Comparison of ENCODE assay signal across 9 cellular contexts in the genomic region with DNA sequence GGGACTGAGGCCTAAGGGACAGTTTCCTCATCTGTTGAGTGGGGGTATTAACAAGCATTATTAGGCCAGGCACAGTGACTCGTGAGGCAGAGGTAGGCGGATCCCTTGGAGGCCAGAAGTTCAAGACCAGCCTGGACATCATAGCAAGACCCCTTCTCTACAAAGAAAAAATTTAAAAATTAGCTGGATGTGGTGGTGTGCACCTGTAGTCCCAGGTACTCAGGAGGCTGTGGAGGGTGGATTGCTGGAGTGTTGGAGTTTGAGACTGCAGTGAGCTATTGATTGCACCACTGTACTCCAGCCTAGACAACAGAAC. TPM values are rescaled to one million over a fixed set of nuclear protein-coding genes. Genes with fewer than 3 reads are reported as not detected.
DNase-seq lines count a peak whose midpoint lies in the region; ATAC-seq, FAIRE-seq and TF ChIP-seq lines count a peak whose summit lies in the region.
"Had no signal": no experiment of that assay in that cellular context is flagged by ENCODE, and none has a peak within 500 bp of the region (broad histone marks: within the 10 kb centered on the region; RNA-seq: fewer than 3 reads in every experiment).

No MANE protein-coding gene starts in this region.

- H3K27ac ChIP-seq in HepG2 (ENCODE audit: extremely low read length, insufficient read depth, low read length) (no peak overlapping the region), right lobe of liver (peak overlapping the region in 1 of 3 donors; percentile 52), duodenal mucosa (ENCODE audit: low read depth, low read length) (peak overlapping the region; percentile 61), neural progenitor cell (no peak overlapping the region)

- no peak for TF ChIP-seq RAD21 in HepG2 (CRISPR knock-in tag; IDR thresholded peaks at IDR 0.05)

- H3K9ac ChIP-seq in HepG2 (ENCODE audit: insufficient read depth, low read depth, low read length) (peak overlapping the region; percentile 73; the same call in 1 of the 2 replicates), duodenal mucosa (ENCODE audit: low read depth in 1 of 2, low read length in 2 of 2) (peak overlapping the region; percentile 47 to 71), neural progenitor cell (no peak overlapping the region)

- H3K36me3 ChIP-seq in HepG2 (replicated peaks in 1 of 2; ENCODE audit: control insufficient read depth in 1 of 2, insufficient read depth in 2 of 2, low read length in 2 of 2) (no peaks in the 10 kb centered on the region), right lobe of liver (no peaks in the 10 kb centered on the region), duodenal mucosa (ENCODE audit: control insufficient read depth in 1 of 2, insufficient read depth in 2 of 2, low read length in 2 of 2) (no peaks in the 10 kb centered on the region), neural progenitor cell (no peaks in the 10 kb centered on the region)

- H3K4me1 ChIP-seq in HepG2 (ENCODE audit: insufficient read depth, low read length) (peaks cover 74% of the 10 kb centered on the region), right lobe of liver (peaks cover 0 to 8% (median 0%) of the 10 kb centered on the region in 4 donors), duodenal mucosa (ENCODE audit: control insufficient read depth in 1 of 2, insufficient read depth in 2 of 2, low read length in 2 of 2) (peaks cover 15 to 17% of the 10 kb centered on the region in 2 donors), neural progenitor cell (peaks cover 4% of the 10 kb centered on the region)

- H2AFZ ChIP-seq in HepG2 (ENCODE audit: low read length), result no peak overlapping the region
- H2AFZ ChIP-seq in neural progenitor cell (replicated peaks), result no peak overlapping the region

- TF ChIP-seq POLR2A in HepG2 (IDR thresholded peaks at IDR 0.05; ENCODE audit: insufficient read depth in 1 of 2, low read depth in 2 of 2, low read length in 2 of 2) (no peak), right lobe of liver (IDR thresholded peaks at IDR 0.05) (no peak)

- H3K4me3 ChIP-seq in HepG2 (replicated peaks in 1 of 3; ENCODE audit: insufficient read depth in 1 of 3, low read depth in 2 of 3, low read length in 3 of 3) (peak overlapping the region in 1 of 3 experiments; percentile 71; a peak in 2 of 6 replicates), right lobe of liver (no peak overlapping the region), duodenal mucosa (ENCODE audit: low read depth in 1 of 2, low read length in 2 of 2) (peak overlapping the region in 1 of 2 donors; percentile 36), neural progenitor cell (no peak overlapping the region)

- peaks cover 11% of the 10 kb centered on the region for H3F3A ChIP-seq in neural progenitor cell (ENCODE audit: low read depth)

- H3K4me2 ChIP-seq in HepG2 (ENCODE audit: low read depth, low read length) (peak overlapping the region; percentile 83), neural progenitor cell (no peak overlapping the region)

- H4K20me1 ChIP-seq in HepG2 (ENCODE audit: insufficient read depth, low read length), result no peaks in the 10 kb centered on the region
- H4K20me1 ChIP-seq in neural progenitor cell (ENCODE audit: low read depth), result no peaks in the 10 kb centered on the region

- BruUV-seq in HepG2 (replicated peaks; lab: Mats Ljungman, UMichigan), result no TSS peak

- peaks cover 0 to 10% of the 10 kb centered on the region in 2 experiments; a peak in 2 of 5 replicates for H3K27me3 ChIP-seq in HepG2 (ENCODE audit: control insufficient read depth in 1 of 2, insufficient read depth in 2 of 2, low read length in 2 of 2)
- H3K27me3 ChIP-seq in right lobe of liver, result no peaks in the 10 kb centered on the region
- peaks cover 0 to 2% of the 10 kb centered on the region in 2 donors for H3K27me3 ChIP-seq in duodenal mucosa (ENCODE audit: control insufficient read depth in 1 of 2, insufficient read depth in 2 of 2, low read length in 2 of 2)
- H3K27me3 ChIP-seq in neural progenitor cell, result peaks cover 12% of the 10 kb centered on the region

- H3K27me3 Mint-ChIP-seq in neural progenitor cell (ENCODE audit: insufficient read depth, low read depth), result peaks cover 22% of the 10 kb centered on the region

- POLR2A ChIA-PET in HepG2 (lab: Yijun Ruan, JAX), result interaction anchor here (0.9 to 2.0 kb wide), 3 partner anchors 11 to 52 kb away, joined by 3 to 22 read pairs (median 6); a partner anchor contains a TSS

- H3K9me3 ChIP-seq in HepG2 (ENCODE audit: low read length) (no peaks in the 10 kb centered on the region), right lobe of liver (no peaks in the 10 kb centered on the region), duodenal mucosa (ENCODE audit: control insufficient read depth in 1 of 2, low read length in 2 of 2) (no peaks in the 10 kb centered on the region), neural progenitor cell (ENCODE audit: low read depth) (no peaks in the 10 kb centered on the region)

- no peaks in the 10 kb centered on the region for H3K36me3 Mint-ChIP-seq in neural progenitor cell
- H3K36me3 Mint-ChIP-seq: naive thymus-derived CD4-positive, alpha-beta T cell had no signal

- H3K4me3 Mint-ChIP-seq in neural progenitor cell, result no peak overlapping the region

- no peak for FAIRE-seq in HepG2 (lab: Jason Lieb, UNC)
- no peak for FAIRE-seq in urothelium cell line (lab: Jason Lieb, UNC)

- ATAC-seq in HepG2 (no peak), right lobe of liver (no peak), HG03095 (IDR thresholded peaks at IDR 0.05; ENCODE audit: unreplicated experiment) (no peak), GM21367 (IDR thresholded peaks at IDR 0.05; ENCODE audit: unreplicated experiment) (no peak), GM19452 (IDR thresholded peaks at IDR 0.05; ENCODE audit: unreplicated experiment) (no peak)

- no peak for TF ChIP-seq EP300 in HepG2 (IDR thresholded peaks at IDR 0.05; ENCODE audit: low read depth in 2 of 2, low read length in 2 of 2)
- no peak for TF ChIP-seq EP300 in HepG2 (CRISPR knock-in tag; IDR thresholded peaks at IDR 0.05; ENCODE audit: borderline replicate concordance)

- H3K4me1 Mint-ChIP-seq in neural progenitor cell, result peaks cover 22% of the 10 kb centered on the region

- CTCF ChIA-PET in HepG2 (lab: Yijun Ruan, JAX; ENCODE audit: low intra/inter-chr PET ratio, low total read pairs), result no interaction called here

- peaks cover under 1% of the 10 kb centered on the region for H3K9me3 Mint-ChIP-seq in neural progenitor cell

- peak overlapping the region; percentile 25 for H3K27ac Mint-ChIP-seq in neural progenitor cell

- WGBS in HepG2 (ENCODE audit: low lambda C conversion rate), result 0% methylated on average over 2 of the region's 2 CpGs
- WGBS in right lobe of liver (ENCODE audit: insufficient coverage, low coverage, low lambda C conversion rate, missing lambda C conversion rate), result 71% methylated on average over 1 of the region's 2 CpGs

- in situ Hi-C loops in HepG2 (cut with HindIII; ENCODE audit: extremely low pct_ligation_motif_present, low pct_unique_long_range_greater_than_20kb), result no loop called here

- intact Hi-C loops in HepG2 (cut with micrococcal nuclease; ENCODE audit: unreplicated experiment) (no loop called here), right lobe of liver (cut with DNase I) (no loop called here)

- H3K79me2 ChIP-seq in HepG2 (ENCODE audit: insufficient read depth, low read length) (no peaks in the 10 kb centered on the region), neural progenitor cell (ENCODE audit: low read depth) (no peaks in the 10 kb centered on the region)

- DNase-seq in HepG2 (ENCODE audit: low spot score) (no peak), right lobe of liver (no peak), neural progenitor cell (ENCODE audit: low spot score) (no peak), urothelium cell line (ENCODE audit: low spot score) (no peak)

- no peak for TF ChIP-seq CTCF in HepG2 (CRISPR knock-in tag; IDR thresholded peaks at IDR 0.05)
- no peak for TF ChIP-seq CTCF in right lobe of liver (IDR thresholded peaks at IDR 0.05)
- TF ChIP-seq CTCF in neural progenitor cell (IDR thresholded peaks at IDR 0.05), result no peak

RNA-seq across cellular contexts. Expression of a gene that starts 11.3 kb away (rescaled TPM):
- 0.21 and 6.0 TPM in 2 replicates for total RNA-seq in HepG2 (2016; rRNA removed; fragmentation: Illumina TruSeq; extraction: Trizol)
- total RNA-seq in HepG2 (2016; cell fraction: cytosol; rRNA removed; fragmentation: Illumina TruSeq; extraction: Trizol; ENCODE audit: low read depth), result 0.79 and 0.91 TPM in 2 replicates
- 0.37 and 5.7 TPM in 2 replicates for total RNA-seq in HepG2 (2016; cell fraction: insoluble cytoplasmic fraction; rRNA removed; fragmentation: Illumina TruSeq; extraction: Trizol)
- 0.93 and 1.2 TPM in 2 replicates for total RNA-seq in HepG2 (2016; cell fraction: membrane; rRNA removed; fragmentation: Illumina TruSeq; extraction: Trizol)
- total RNA-seq in HepG2 (2016; cell fraction: nucleus; rRNA removed; fragmentation: Illumina TruSeq; extraction: Trizol), result 17.8 and 18.2 TPM in 2 replicates
- 2.8 TPM in 2 replicates for polyA plus RNA-seq in HepG2 (2011; rRNA removed)
- polyA plus RNA-seq in HepG2 (2011; cell fraction: cytosol; rRNA removed), result 0.67 and 0.69 TPM in 2 replicates
- 23.1 and 35.9 TPM in 2 replicates for polyA plus RNA-seq in HepG2 (2011; cell fraction: nucleus; rRNA removed)
- polyA plus RNA-seq in HepG2 (2012), result 0.51 and 1.1 TPM in 2 replicates
- not detected in 2 replicates for polyA plus RNA-seq in HepG2 (2016; cell fraction: cytosol; fragmentation: Illumina TruSeq; extraction: Trizol; ENCODE audit: low read depth)
- polyA plus RNA-seq in HepG2 (2016; cell fraction: insoluble cytoplasmic fraction; fragmentation: Illumina TruSeq; extraction: Trizol; ENCODE audit: low read depth), result 0.35 and 0.74 TPM in 2 replicates
- 0.17 and 0.41 TPM in 2 replicates for polyA plus RNA-seq in HepG2 (2016; cell fraction: membrane; fragmentation: Illumina TruSeq; extraction: Trizol; ENCODE audit: low read depth)
- 17.9 and 36.0 TPM in 2 replicates for polyA plus RNA-seq in HepG2 (2016; cell fraction: nucleus; fragmentation: Illumina TruSeq; extraction: Trizol; ENCODE audit: insufficient read depth, low read depth)
- polyA minus RNA-seq in HepG2 (2011; rRNA and poly(A)+ RNA removed; ENCODE audit: low replicate concordance), result 16.2 and 24.3 TPM in 2 replicates
- polyA minus RNA-seq in HepG2 (2011; cell fraction: cytosol; rRNA and poly(A)+ RNA removed), result 1.5 and 2.2 TPM in 2 replicates
- 32.3 and 48.2 TPM in 2 replicates for polyA minus RNA-seq in HepG2 (2011; cell fraction: nucleus; rRNA and poly(A)+ RNA removed)
- 1 to 10 TPM in 1 of 6 experiments, under 1 TPM in 5; 0.19 to 1.2 (median 0.44) TPM for total RNA-seq in right lobe of liver
- 2.3 and 5.4 TPM in 2 replicates for total RNA-seq in neural progenitor cell (ENCODE audit: low replicate concordance)

RNA-seq across cellular contexts. Expression of a gene that starts 32.7 kb away (rescaled TPM):
- total RNA-seq in HepG2 (2016; rRNA removed; fragmentation: Illumina TruSeq; extraction: Trizol) (39.3 and 40.0 TPM in 2 replicates), right lobe of liver (10 to 100 TPM; 19.2 to 29.4 (median 22.6) TPM), neural progenitor cell (ENCODE audit: low replicate concordance) (46.0 and 74.5 TPM in 2 replicates)
- 45.6 and 63.1 TPM in 2 replicates for total RNA-seq in HepG2 (2016; cell fraction: cytosol; rRNA removed; fragmentation: Illumina TruSeq; extraction: Trizol; ENCODE audit: low read depth)
- total RNA-seq in HepG2 (2016; cell fraction: insoluble cytoplasmic fraction; rRNA removed; fragmentation: Illumina TruSeq; extraction: Trizol), result 33.8 and 46.8 TPM in 2 replicates
- total RNA-seq in HepG2 (2016; cell fraction: membrane; rRNA removed; fragmentation: Illumina TruSeq; extraction: Trizol), result 47.2 and 50.6 TPM in 2 replicates
- total RNA-seq in HepG2 (2016; cell fraction: nucleus; rRNA removed; fragmentation: Illumina TruSeq; extraction: Trizol), result 15.5 and 16.4 TPM in 2 replicates
- polyA plus RNA-seq in HepG2 (2011; rRNA removed), result 66.4 and 76.6 TPM in 2 replicates
- 48.2 and 78.5 TPM in 2 replicates for polyA plus RNA-seq in HepG2 (2011; cell fraction: cytosol; rRNA removed)
- 84.4 and 86.6 TPM in 2 replicates for polyA plus RNA-seq in HepG2 (2011; cell fraction: nucleus; rRNA removed)
- polyA plus RNA-seq in HepG2 (2012), result 38.8 and 40.5 TPM in 2 replicates
- polyA plus RNA-seq in HepG2 (2016; cell fraction: cytosol; fragmentation: Illumina TruSeq; extraction: Trizol; ENCODE audit: low read depth), result 57.8 and 73.2 TPM in 2 replicates
- polyA plus RNA-seq in HepG2 (2016; cell fraction: insoluble cytoplasmic fraction; fragmentation: Illumina TruSeq; extraction: Trizol; ENCODE audit: low read depth), result 53.9 and 54.0 TPM in 2 replicates
- 53.9 and 61.0 TPM in 2 replicates for polyA plus RNA-seq in HepG2 (2016; cell fraction: membrane; fragmentation: Illumina TruSeq; extraction: Trizol; ENCODE audit: low read depth)
- polyA plus RNA-seq in HepG2 (2016; cell fraction: nucleus; fragmentation: Illumina TruSeq; extraction: Trizol; ENCODE audit: insufficient read depth, low read depth), result 40.4 and 44.1 TPM in 2 replicates
- polyA minus RNA-seq in HepG2 (2011; rRNA and poly(A)+ RNA removed; ENCODE audit: low replicate concordance), result 68.2 and 77.1 TPM in 2 replicates
- polyA minus RNA-seq in HepG2 (2011; cell fraction: cytosol; rRNA and poly(A)+ RNA removed), result 28.0 and 42.8 TPM in 2 replicates
- 23.7 and 24.2 TPM in 2 replicates for polyA minus RNA-seq in HepG2 (2011; cell fraction: nucleus; rRNA and poly(A)+ RNA removed)

RNA-seq across cellular contexts. Expression of a gene that starts 40.4 kb away (rescaled TPM):
- total RNA-seq in HepG2 (2016; rRNA removed; fragmentation: Illumina TruSeq; extraction: Trizol) (2.1 and 2.9 TPM in 2 replicates), right lobe of liver (1 to 10 TPM; 1.5 to 7.2 (median 2.9) TPM), neural progenitor cell (ENCODE audit: low replicate concordance) (4.8 and 10.4 TPM in 2 replicates)
- total RNA-seq in HepG2 (2016; cell fraction: cytosol; rRNA removed; fragmentation: Illumina TruSeq; extraction: Trizol; ENCODE audit: low read depth), result 5.1 and 6.2 TPM in 2 replicates
- total RNA-seq in HepG2 (2016; cell fraction: insoluble cytoplasmic fraction; rRNA removed; fragmentation: Illumina TruSeq; extraction: Trizol), result 2.0 and 3.5 TPM in 2 replicates
- 6.2 and 8.3 TPM in 2 replicates for total RNA-seq in HepG2 (2016; cell fraction: membrane; rRNA removed; fragmentation: Illumina TruSeq; extraction: Trizol)
- 2.3 and 2.8 TPM in 2 replicates for total RNA-seq in HepG2 (2016; cell fraction: nucleus; rRNA removed; fragmentation: Illumina TruSeq; extraction: Trizol)
- polyA plus RNA-seq in HepG2 (2011; rRNA removed), result 17.1 and 18.0 TPM in 2 replicates
- polyA plus RNA-seq in HepG2 (2011; cell fraction: cytosol; rRNA removed), result 13.2 and 17.0 TPM in 2 replicates
- 12.6 and 14.7 TPM in 2 replicates for polyA plus RNA-seq in HepG2 (2011; cell fraction: nucleus; rRNA removed)
- polyA plus RNA-seq in HepG2 (2012), result 11.2 and 15.2 TPM in 2 replicates
- 8.6 and 9.5 TPM in 2 replicates for polyA plus RNA-seq in HepG2 (2016; cell fraction: cytosol; fragmentation: Illumina TruSeq; extraction: Trizol; ENCODE audit: low read depth)
- 3.9 and 4.7 TPM in 2 replicates for polyA plus RNA-seq in HepG2 (2016; cell fraction: insoluble cytoplasmic fraction; fragmentation: Illumina TruSeq; extraction: Trizol; ENCODE audit: low read depth)
- 9.5 and 9.7 TPM in 2 replicates for polyA plus RNA-seq in HepG2 (2016; cell fraction: membrane; fragmentation: Illumina TruSeq; extraction: Trizol; ENCODE audit: low read depth)
- 11.0 and 11.5 TPM in 2 replicates for polyA plus RNA-seq in HepG2 (2016; cell fraction: nucleus; fragmentation: Illumina TruSeq; extraction: Trizol; ENCODE audit: insufficient read depth, low read depth)
- polyA minus RNA-seq in HepG2 (2011; rRNA and poly(A)+ RNA removed; ENCODE audit: low replicate concordance), result 6.0 and 30.0 TPM in 2 replicates
- 7.6 and 8.3 TPM in 2 replicates for polyA minus RNA-seq in HepG2 (2011; cell fraction: cytosol; rRNA and poly(A)+ RNA removed)
- 7.1 and 7.6 TPM in 2 replicates for polyA minus RNA-seq in HepG2 (2011; cell fraction: nucleus; rRNA and poly(A)+ RNA removed)

RNA-seq across cellular contexts. Expression of a gene that starts 41.8 kb away (rescaled TPM):
- total RNA-seq in HepG2 (2016; rRNA removed; fragmentation: Illumina TruSeq; extraction: Trizol) (0.31 and 0.67 TPM in 2 replicates), right lobe of liver (1 to 10 TPM in 2 of 6 experiments, under 1 TPM in 3, not detected in 1; 0.32 to 2.0 (median 0.51) TPM), neural progenitor cell (ENCODE audit: low replicate concordance) (2.4 and 3.6 TPM in 2 replicates)
- 0.53 and 0.71 TPM in 2 replicates for total RNA-seq in HepG2 (2016; cell fraction: cytosol; rRNA removed; fragmentation: Illumina TruSeq; extraction: Trizol; ENCODE audit: low read depth)
- total RNA-seq in HepG2 (2016; cell fraction: insoluble cytoplasmic fraction; rRNA removed; fragmentation: Illumina TruSeq; extraction: Trizol), result 0.48 and 0.91 TPM in 2 replicates
- 0.72 and 1.2 TPM in 2 replicates for total RNA-seq in HepG2 (2016; cell fraction: membrane; rRNA removed; fragmentation: Illumina TruSeq; extraction: Trizol)
- total RNA-seq in HepG2 (2016; cell fraction: nucleus; rRNA removed; fragmentation: Illumina TruSeq; extraction: Trizol), result not detected in 2 replicates
- polyA plus RNA-seq in HepG2 (2011; rRNA removed), result 1.3 and 1.8 TPM in 2 replicates
- 2.6 TPM in 2 replicates for polyA plus RNA-seq in HepG2 (2011; cell fraction: cytosol; rRNA removed)
- polyA plus RNA-seq in HepG2 (2011; cell fraction: nucleus; rRNA removed), result 1.1 and 2.1 TPM in 2 replicates
- 1.4 and 1.9 TPM in 2 replicates for polyA plus RNA-seq in HepG2 (2012)
- polyA plus RNA-seq in HepG2 (2016; cell fraction: cytosol; fragmentation: Illumina TruSeq; extraction: Trizol; ENCODE audit: low read depth), result 0.86 and 1.5 TPM in 2 replicates
- polyA plus RNA-seq in HepG2 (2016; cell fraction: insoluble cytoplasmic fraction; fragmentation: Illumina TruSeq; extraction: Trizol; ENCODE audit: low read depth), result 0.76 TPM in 1 of 2 replicates, not detected in the other
- polyA plus RNA-seq in HepG2 (2016; cell fraction: membrane; fragmentation: Illumina TruSeq; extraction: Trizol; ENCODE audit: low read depth), result 0.77 and 1.1 TPM in 2 replicates
- 1.2 TPM in 1 of 2 replicates, not detected in the other for polyA plus RNA-seq in HepG2 (2016; cell fraction: nucleus; fragmentation: Illumina TruSeq; extraction: Trizol; ENCODE audit: insufficient read depth, low read depth)
- polyA minus RNA-seq in HepG2 (2011; rRNA and poly(A)+ RNA removed; ENCODE audit: low replicate concordance), result 0.23 TPM in 1 of 2 replicates, not detected in the other
- polyA minus RNA-seq in HepG2 (2011; cell fraction: cytosol; rRNA and poly(A)+ RNA removed), result not detected in 2 replicates
- polyA minus RNA-seq in HepG2 (2011; cell fraction: nucleus; rRNA and poly(A)+ RNA removed), result 0.50 TPM in 1 of 2 replicates, not detected in the other

RNA-seq across cellular contexts. Expression of a gene that starts 50.0 kb away (rescaled TPM):
- 20.8 and 23.3 TPM in 2 replicates for total RNA-seq in HepG2 (2016; rRNA removed; fragmentation: Illumina TruSeq; extraction: Trizol)
- 2.6 TPM in 2 replicates for total RNA-seq in HepG2 (2016; cell fraction: cytosol; rRNA removed; fragmentation: Illumina TruSeq; extraction: Trizol; ENCODE audit: low read depth)
- 19.8 and 20.1 TPM in 2 replicates for total RNA-seq in HepG2 (2016; cell fraction: insoluble cytoplasmic fraction; rRNA removed; fragmentation: Illumina TruSeq; extraction: Trizol)
- total RNA-seq in HepG2 (2016; cell fraction: membrane; rRNA removed; fragmentation: Illumina TruSeq; extraction: Trizol), result 7.7 and 8.2 TPM in 2 replicates
- total RNA-seq in HepG2 (2016; cell fraction: nucleus; rRNA removed; fragmentation: Illumina TruSeq; extraction: Trizol), result 9.2 and 11.6 TPM in 2 replicates
- polyA plus RNA-seq in HepG2 (2011; rRNA removed), result 3.5 and 4.3 TPM in 2 replicates
- polyA plus RNA-seq in HepG2 (2011; cell fraction: cytosol; rRNA removed), result 2.5 and 3.4 TPM in 2 replicates
- 2.3 and 2.6 TPM in 2 replicates for polyA plus RNA-seq in HepG2 (2011; cell fraction: nucleus; rRNA removed)
- 3.3 and 3.7 TPM in 2 replicates for polyA plus RNA-seq in HepG2 (2012)
- polyA plus RNA-seq in HepG2 (2016; cell fraction: cytosol; fragmentation: Illumina TruSeq; extraction: Trizol; ENCODE audit: low read depth), result 1.6 and 1.7 TPM in 2 replicates
- polyA plus RNA-seq in HepG2 (2016; cell fraction: insoluble cytoplasmic fraction; fragmentation: Illumina TruSeq; extraction: Trizol; ENCODE audit: low read depth), result 21.9 and 22.7 TPM in 2 replicates
- polyA plus RNA-seq in HepG2 (2016; cell fraction: membrane; fragmentation: Illumina TruSeq; extraction: Trizol; ENCODE audit: low read depth), result 5.1 and 5.5 TPM in 2 replicates
- 16.0 and 16.6 TPM in 2 replicates for polyA plus RNA-seq in HepG2 (2016; cell fraction: nucleus; fragmentation: Illumina TruSeq; extraction: Trizol; ENCODE audit: insufficient read depth, low read depth)
- 4.8 and 9.0 TPM in 2 replicates for polyA minus RNA-seq in HepG2 (2011; rRNA and poly(A)+ RNA removed; ENCODE audit: low replicate concordance)
- 4.7 and 6.7 TPM in 2 replicates for polyA minus RNA-seq in HepG2 (2011; cell fraction: cytosol; rRNA and poly(A)+ RNA removed)
- polyA minus RNA-seq in HepG2 (2011; cell fraction: nucleus; rRNA and poly(A)+ RNA removed), result 1.7 and 1.9 TPM in 2 replicates
- 1 to 10 TPM; 1.3 to 4.5 (median 3.2) TPM for total RNA-seq in right lobe of liver
- total RNA-seq in neural progenitor cell (ENCODE audit: low replicate concordance), result 5.5 and 6.8 TPM in 2 replicates
